ENCODE assay signal across 18 cellular contexts in the genomic region with DNA sequence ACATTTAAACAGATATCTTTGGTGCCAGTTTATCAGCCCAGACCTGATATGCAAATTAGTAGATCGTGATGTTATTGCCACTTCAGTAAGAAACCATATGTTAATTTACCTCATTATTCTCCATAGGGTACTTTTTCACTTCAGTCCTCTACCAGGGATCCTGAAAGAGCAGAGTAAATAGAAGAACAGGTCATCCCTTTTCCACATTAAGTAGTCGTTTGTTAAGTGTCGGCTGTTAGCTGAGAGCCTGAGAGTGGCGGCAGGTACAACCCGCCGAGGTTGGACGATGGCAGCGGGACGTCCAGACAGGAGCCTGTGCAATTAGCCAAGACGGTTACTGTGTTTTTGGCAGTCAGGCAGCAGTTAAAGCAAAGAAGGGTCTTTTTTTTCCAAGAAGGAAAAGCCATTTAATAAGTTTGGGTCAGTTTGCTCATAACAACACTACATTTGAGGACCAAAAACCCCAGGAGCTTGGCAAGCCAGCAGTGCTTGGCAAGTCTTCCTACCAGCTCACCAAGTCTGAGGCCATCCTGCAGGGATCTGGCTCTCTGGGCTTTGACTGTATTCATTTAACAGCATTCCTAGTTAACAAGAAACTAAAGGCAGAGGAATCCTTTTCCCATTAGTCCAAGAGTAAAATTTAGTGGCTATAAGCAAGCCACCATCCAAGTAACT.
DNase-seq lines count a peak whose midpoint lies in the region; ATAC-seq and TF ChIP-seq lines count a peak whose summit lies in the region.
"Had no signal": no experiment of that assay in that cellular context is flagged by ENCODE, and none has a peak within 500 bp of the region (broad histone marks: within the 10 kb centered on the region; RNA-seq: fewer than 3 reads in every experiment).

No MANE protein-coding gene starts in this region.

- ATAC-seq in lower lobe of right lung: peak; percentile 48 to 58
- ATAC-seq in GM21737 (IDR thresholded peaks at IDR 0.05; ENCODE audit: unreplicated experiment): no peak
- ATAC-seq in HG02884 (IDR thresholded peaks at IDR 0.05; ENCODE audit: unreplicated experiment): no peak
- ATAC-seq: activated CD8-positive, alpha-beta memory T cell treated with anti-CD3 and anti-CD28 coated beads, Interleukin-2, amount 10 ng/mL, durations not matched to agents 7 days and 5 days had no signal

- H3K36me3 Mint-ChIP-seq in activated CD4-positive, alpha-beta memory T cell treated with anti-CD3 and anti-CD28 coated beads for 36 hours: no peaks in the 10 kb centered on the region
- H3K36me3 Mint-ChIP-seq: activated CD8-positive, alpha-beta memory T cell treated with anti-CD3 and anti-CD28 coated beads, Interleukin-2, amount 10 ng/mL, durations not matched to agents 7 days and 5 days had no signal

- H3K27me3 ChIP-seq in MG63 (no peaks in the 10 kb centered on the region), lower lobe of right lung (ENCODE audit: low read depth) (no peaks in the 10 kb centered on the region)
- H3K27me3 ChIP-seq: neutrophil had no signal

- no peak overlapping the region for H3K4me3 Mint-ChIP-seq in activated CD4-positive, alpha-beta memory T cell treated with anti-CD3 and anti-CD28 coated beads for 36 hours
- H3K4me3 Mint-ChIP-seq: activated CD8-positive, alpha-beta memory T cell treated with anti-CD3 and anti-CD28 coated beads, Interleukin-2, amount 10 ng/mL, durations not matched to agents 7 days and 5 days had no signal

- H3K27me3 Mint-ChIP-seq in activated CD4-positive, alpha-beta memory T cell treated with anti-CD3 and anti-CD28 coated beads for 36 hours: no peaks in the 10 kb centered on the region

- CTCF ChIA-PET in activated CD4-positive, alpha-beta memory T cell treated with anti-CD3 and anti-CD28 coated beads for 36 hours (lab: Charles Lee): no interaction called here

- no peaks in the 10 kb centered on the region for H3K9me3 Mint-ChIP-seq in activated CD4-positive, alpha-beta memory T cell treated with anti-CD3 and anti-CD28 coated beads for 36 hours

- POLR2A ChIA-PET in activated CD4-positive, alpha-beta memory T cell treated with anti-CD3 and anti-CD28 coated beads for 36 hours (lab: Charles Lee): no interaction called here

- H3K4me1 Mint-ChIP-seq in activated CD4-positive, alpha-beta memory T cell treated with anti-CD3 and anti-CD28 coated beads for 36 hours (ENCODE audit: low read depth): no peaks in the 10 kb centered on the region
- H3K4me1 Mint-ChIP-seq: activated CD8-positive, alpha-beta memory T cell treated with anti-CD3 and anti-CD28 coated beads, Interleukin-2, amount 10 ng/mL, durations not matched to agents 7 days and 5 days had no signal

- H3K27ac ChIP-seq in lower lobe of right lung: no peak overlapping the region
- H3K27ac ChIP-seq: GM23248, HL-60, neutrophil, PC-9 had no signal

- no peaks in the 10 kb centered on the region for H3K9me3 ChIP-seq in MG63
- no peaks in the 10 kb centered on the region for H3K9me3 ChIP-seq in lower lobe of right lung
- H3K9me3 ChIP-seq: neutrophil, SK-N-SH had no signal

- H3K27ac Mint-ChIP-seq in activated CD4-positive, alpha-beta memory T cell treated with anti-CD3 and anti-CD28 coated beads for 36 hours: no peak overlapping the region
- H3K27ac Mint-ChIP-seq: activated CD8-positive, alpha-beta memory T cell treated with anti-CD3 and anti-CD28 coated beads, Interleukin-2, amount 10 ng/mL, durations not matched to agents 7 days and 5 days had no signal

- intact Hi-C loops in lower lobe of right lung (cut with DNase I): no loop called here
- intact Hi-C loops in activated CD4-positive, alpha-beta memory T cell treated with anti-CD3 and anti-CD28 coated beads for 36 hours (cut with micrococcal nuclease): loop anchor here (10.0 kb wide), 1 partner anchor 235 kb away; no protein-coding TSS in a partner anchor

- peak; percentile 70 for DNase-seq in DMS153 (lab: John Stamatoyannopoulos, UW)
- DNase-seq in MG63: peak; percentile 89
- DNase-seq in NCI-H748 (lab: John Stamatoyannopoulos, UW; ENCODE audit: unreplicated experiment): peak; percentile 92
- no peak for DNase-seq in lower lobe of right lung
- DNase-seq in activated CD4-positive, alpha-beta memory T cell treated with anti-CD3 and anti-CD28 coated beads for 36 hours: no peak
- DNase-seq: activated CD4-positive, CD25-positive, alpha-beta regulatory T cell treated with anti-CD3 and anti-CD28 coated beads, Interleukin-2, amount 50 U/mL, for 72 hours; activated CD8-positive, alpha-beta memory T cell treated with anti-CD3 and anti-CD28 coated beads, Interleukin-2, amount 10 ng/mL, durations not matched to agents 7 days and 5 days; activated effector memory CD4-positive, alpha-beta T cell treated with anti-CD3 and anti-CD28 coated beads, Interleukin-2, amount 50 U/mL, for 16 hours; GM23248; kidney glomerular epithelial cell; NCI-H2227 treated with DMSO at 0.1 percent for 48 hours; PC-9; SK-N-SH; T-helper 9 cell had no signal

- no peak for TF ChIP-seq CTCF in lower lobe of right lung (IDR thresholded peaks at IDR 0.05)

- H3K4me3 ChIP-seq in MG63: no peak overlapping the region
- H3K4me3 ChIP-seq in lower lobe of right lung: no peak overlapping the region
- H3K4me3 ChIP-seq: GM23248, PC-9 had no signal

- no peaks in the 10 kb centered on the region for H3K36me3 ChIP-seq in MG63
- no peaks in the 10 kb centered on the region for H3K36me3 ChIP-seq in lower lobe of right lung
- H3K36me3 ChIP-seq: neutrophil had no signal

- H3K4me1 ChIP-seq in lower lobe of right lung: no peaks in the 10 kb centered on the region

Comparison
In these comparisons a context has a peak if more than half of its experiments do, and no peak if none do; other contexts are left out.
1. DNase-seq: peak in DMS153 (single experiment), MG63 (single experiment) and NCI-H748 (single experiment); none in lower lobe of right lung (single experiment) and activated CD4-positive, alpha-beta memory T cell treated with anti-CD3 and anti-CD28 coated beads for 36 hours (single experiment).
2. ATAC-seq: peak in lower lobe of right lung (2 of 2); none in GM21737 (single experiment) and HG02884 (single experiment).